In genomic region chr10:14185501-14186045, GRCh38 we compare ENCODE assay signal across 8 cellular contexts.
DNase-seq lines count a peak whose midpoint lies in the region; ATAC-seq, FAIRE-seq and TF ChIP-seq lines count a peak whose summit lies in the region.

No MANE protein-coding gene starts in this region.

- peak overlapping the region; percentile 53 for H3K4me2 ChIP-seq in OCI-LY7 (ENCODE audit: low read length)

- H3K9me3 ChIP-seq in OCI-LY7 (ENCODE audit: low read length) = no peaks in the 10 kb centered on the region
- no peaks in the 10 kb centered on the region for H3K9me3 ChIP-seq in lower lobe of right lung
- H3K9me3 ChIP-seq in right atrium auricular region = no peaks in the 10 kb centered on the region

- no peaks in the 10 kb centered on the region for H3K79me2 ChIP-seq in OCI-LY7 (ENCODE audit: insufficient read depth, low read depth, low read length)

- H3K4me1 ChIP-seq in OCI-LY7 (ENCODE audit: insufficient read depth, low read length, poor library complexity, severe bottlenecking) (peaks cover 25% of the 10 kb centered on the region), lower lobe of right lung (no peaks in the 10 kb centered on the region), right atrium auricular region (no peaks in the 10 kb centered on the region)

- no peaks in the 10 kb centered on the region for H4K20me1 ChIP-seq in OCI-LY7 (ENCODE audit: insufficient read depth, low read length)

- H3K9me3 Mint-ChIP-seq in activated naive CD4-positive, alpha-beta T cell treated with anti-CD3 and anti-CD28 coated beads, Interleukin-2, amount 50 U/mL, for 72 hours = no peaks in the 10 kb centered on the region

- FAIRE-seq in GM19239 (lab: Jason Lieb, UNC) = no peak

- CTCF ChIA-PET in OCI-LY7 (lab: Charles Lee; ENCODE audit: unreplicated experiment) = interaction anchor here (1.0 kb wide), 1 partner anchor 11 kb away, joined by 3 read pairs; no protein-coding TSS in a partner anchor

- H3K36me3 ChIP-seq in OCI-LY7 (ENCODE audit: insufficient read depth, low read length) = no peaks in the 10 kb centered on the region
- H3K36me3 ChIP-seq in lower lobe of right lung = no peaks in the 10 kb centered on the region
- H3K36me3 ChIP-seq in right atrium auricular region = no peaks in the 10 kb centered on the region

- H3K27me3 ChIP-seq in lower lobe of right lung (ENCODE audit: low read depth) = peaks cover 18% of the 10 kb centered on the region
- no peaks in the 10 kb centered on the region for H3K27me3 ChIP-seq in right atrium auricular region

- H3K36me3 Mint-ChIP-seq in activated naive CD4-positive, alpha-beta T cell treated with anti-CD3 and anti-CD28 coated beads, Interleukin-2, amount 50 U/mL, for 72 hours = peaks cover 0 to under 1% of the 10 kb centered on the region in 2 donors

- peak overlapping the region; percentile 2; the same call in 1 of the 2 replicates for H2AFZ ChIP-seq in OCI-LY7 (ENCODE audit: low read length)

- H3K4me3 ChIP-seq in OCI-LY7 (ENCODE audit: low read depth, low read length, poor library complexity, severe bottlenecking) (peak overlapping the region; percentile 35), lower lobe of right lung (no peak overlapping the region), right atrium auricular region (no peak overlapping the region)

- POLR2A ChIA-PET in OCI-LY7 (lab: Charles Lee) = interaction anchor here (0.6 to 2.4 kb wide), 8 partner anchors 9 to 1367 kb away, joined by 3 to 11 read pairs (median 4); no protein-coding TSS in a partner anchor

- peak; percentile 78 for ATAC-seq in HG03139 (IDR thresholded peaks at IDR 0.05; ENCODE audit: unreplicated experiment)
- peak; percentile 85 to 86 for ATAC-seq in activated naive CD4-positive, alpha-beta T cell treated with anti-CD3 and anti-CD28 coated beads, Interleukin-2, amount 50 U/mL, for 72 hours
- ATAC-seq in lower lobe of right lung = peak; percentile 42 to 51

- DNase-seq in CD1c-positive myeloid dendritic cell (ENCODE audit: extremely low spot score) = peak; percentile 37
- peak; percentile 16 for DNase-seq in GM19239 (ENCODE audit: insufficient read length, low spot score)
- DNase-seq in OCI-LY7 (ENCODE audit: low spot score) = peak; percentile 64
- DNase-seq in activated naive CD4-positive, alpha-beta T cell treated with anti-CD3 and anti-CD28 coated beads, Interleukin-2, amount 50 U/mL, for 72 hours (ENCODE audit: low spot score in 2 of 2) = peak in 1 of 2 donors; percentile 70
- no peak for DNase-seq in lower lobe of right lung
- no peak for DNase-seq in cerebellar nuclear complex (lab: John Stamatoyannopoulos, UW)
- no peak for DNase-seq in right atrium auricular region (ENCODE audit: low spot score)

- H3K27ac Mint-ChIP-seq in activated naive CD4-positive, alpha-beta T cell treated with anti-CD3 and anti-CD28 coated beads, Interleukin-2, amount 50 U/mL, for 72 hours = peak overlapping the region; percentile 94 to 100

- H3K27ac ChIP-seq in OCI-LY7 (ENCODE audit: low read depth, low read length, poor library complexity, severe bottlenecking) (peak overlapping the region; percentile 48), lower lobe of right lung (no peak overlapping the region), right atrium auricular region (no peak overlapping the region)

- intact Hi-C loops in OCI-LY7 (cut with micrococcal nuclease; ENCODE audit: unreplicated experiment) (loop anchor here (2.0 to 10.0 kb wide), 2 partner anchors 399 to 789 kb away; no protein-coding TSS in a partner anchor), lower lobe of right lung (cut with DNase I) (no loop called here)

- BruUV-seq in OCI-LY7 (replicated peaks; lab: Mats Ljungman, UMichigan) = no TSS peak

- H3K9me2 ChIP-seq in OCI-LY7 (ENCODE audit: insufficient read depth, low read length) = no peaks in the 10 kb centered on the region

- TF ChIP-seq CTCF in OCI-LY7 (conservative IDR thresholded peaks at IDR 0.05; ENCODE audit: low read length) (no peak), lower lobe of right lung (IDR thresholded peaks at IDR 0.05) (no peak), right atrium auricular region (IDR thresholded peaks at IDR 0.05) (no peak)

Comparison
In these comparisons a context has a peak if more than half of its experiments do, and no peak if none do; other contexts are left out.
1. DNase-seq: peak in CD1c-positive myeloid dendritic cell (single experiment), GM19239 (single experiment) and OCI-LY7 (single experiment); none in lower lobe of right lung (single experiment), cerebellar nuclear complex (0 of 2) and right atrium auricular region (single experiment).
2. Peak in every context shown above with its lines, with median percentiles within 50 percentile points of each other: ATAC-seq.